In the genomic region with DNA sequence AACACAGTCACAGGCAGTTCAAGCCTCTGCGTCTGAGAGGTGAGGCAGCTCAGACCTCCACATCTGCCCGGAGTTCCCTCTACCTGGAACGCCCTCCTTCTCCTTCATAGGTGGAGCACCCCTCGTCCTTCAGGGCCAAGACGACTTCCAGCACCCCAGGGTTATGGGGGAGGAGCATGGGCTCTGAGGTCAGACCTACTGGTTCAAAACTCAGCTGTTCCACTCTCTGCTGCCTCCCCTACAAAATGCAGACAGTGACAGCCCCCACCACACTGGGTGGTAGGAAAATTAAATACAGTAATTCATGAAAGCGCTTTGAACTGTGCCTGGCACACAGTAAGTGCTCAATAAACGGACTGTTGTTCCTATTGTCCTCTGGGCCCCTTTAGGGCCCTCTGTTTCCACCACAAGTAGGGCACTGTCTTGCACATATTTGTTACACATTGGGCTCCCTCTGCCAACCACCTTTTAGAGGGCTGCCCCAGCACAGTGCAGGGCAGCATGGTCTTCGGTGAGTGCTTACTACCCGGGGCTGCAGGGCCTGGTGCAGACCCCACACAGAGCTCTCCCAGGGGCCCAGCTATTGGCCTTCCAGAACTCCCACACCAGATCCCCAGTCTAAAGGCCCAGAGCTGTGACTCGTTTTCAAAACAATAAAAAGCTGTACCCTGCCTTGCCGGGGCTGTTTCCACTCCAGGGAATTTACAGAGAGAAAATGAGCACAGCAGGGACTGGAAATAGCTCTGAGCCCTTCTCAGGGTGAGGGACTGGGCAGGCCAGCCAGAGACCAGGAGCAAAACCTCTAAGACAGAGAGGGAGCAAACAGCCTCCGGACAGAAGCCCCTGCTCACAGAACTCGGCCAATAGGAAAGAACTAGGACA, we compare ENCODE assay signal across 11 cellular contexts. TPM values are rescaled to one million over a fixed set of nuclear protein-coding genes. Genes with fewer than 3 reads are reported as not detected.
DNase-seq lines count a peak whose midpoint lies in the region; ATAC-seq and TF ChIP-seq lines count a peak whose summit lies in the region.
"Had no signal": no experiment of that assay in that cellular context is flagged by ENCODE, and none has a peak within 500 bp of the region (broad histone marks: within the 10 kb centered on the region; RNA-seq: fewer than 3 reads in every experiment).

No MANE protein-coding gene starts in this region.

- no peak overlapping the region for H2BK15ac ChIP-seq in mesendoderm (replicated peaks; ENCODE audit: low read depth)

- peak overlapping the region; percentile 27 to 99 (median 96) for H3K27ac ChIP-seq in heart right ventricle
- H3K27ac ChIP-seq in brain microvascular endothelial cell: no peak overlapping the region
- H3K27ac ChIP-seq in upper lobe of right lung: peak overlapping the region; percentile 8
- no peak overlapping the region for H3K27ac ChIP-seq in mesendoderm (ENCODE audit: low read depth, low read length)
- H3K27ac ChIP-seq: HL-60 had no signal

- no peaks in the 10 kb centered on the region for H3K9me3 Mint-ChIP-seq in naive B cell
- H3K9me3 Mint-ChIP-seq: stimulated activated naive CD8-positive, alpha-beta T cell treated with anti-CD3 and anti-CD28 coated beads, Interleukin-15, Interleukin-2, amounts not matched to agents 100 ng/mL and 50 ng/mL, for 24 hours had no signal

- H3K4me3 ChIP-seq in heart right ventricle: peak overlapping the region in 7 of 10 donors; percentile 93 to 100 (median 99)
- H3K4me3 ChIP-seq in brain microvascular endothelial cell (ENCODE audit: low read depth, low read length): peak overlapping the region; percentile 15
- H3K4me3 ChIP-seq in upper lobe of right lung: peak overlapping the region; percentile 96
- H3K4me3 ChIP-seq in mesendoderm (ENCODE audit: low read length): no peak overlapping the region

- H3K4me1 ChIP-seq in heart right ventricle (peaks cover 29 to 82% (median 72%) of the 10 kb centered on the region in 9 donors), upper lobe of right lung (peaks cover 52% of the 10 kb centered on the region), mesendoderm (ENCODE audit: control insufficient read depth, low read depth, low read length) (peaks cover 3% of the 10 kb centered on the region)

- peaks cover 43% of the 10 kb centered on the region for H3K79me2 ChIP-seq in mesendoderm (ENCODE audit: control insufficient read depth, insufficient read depth, low read length)

- intact Hi-C loops in heart right ventricle (cut with DNase I) (loop anchor here in 7 of 10 donors (5.0 kb wide), 3 partner anchors 42 to 47 kb away; partner anchors contain the start of gene CSNK1E (in 2 of the 7)), Right ventricle myocardium superior (cut with DNase I) (no loop called here), upper lobe of right lung (cut with DNase I) (no loop called here)

- H3K79me1 ChIP-seq in mesendoderm (ENCODE audit: low read length): peaks cover 28% of the 10 kb centered on the region

- no peak overlapping the region for H3K27ac Mint-ChIP-seq in naive B cell
- H3K27ac Mint-ChIP-seq: stimulated activated naive CD8-positive, alpha-beta T cell treated with anti-CD3 and anti-CD28 coated beads, Interleukin-15, Interleukin-2, amounts not matched to agents 100 ng/mL and 50 ng/mL, for 24 hours had no signal

- H3K27me3 Mint-ChIP-seq in naive B cell: no peaks in the 10 kb centered on the region
- H3K27me3 Mint-ChIP-seq: stimulated activated naive CD8-positive, alpha-beta T cell treated with anti-CD3 and anti-CD28 coated beads, Interleukin-15, Interleukin-2, amounts not matched to agents 100 ng/mL and 50 ng/mL, for 24 hours had no signal

- H3K4me1 Mint-ChIP-seq in naive B cell: peaks cover 31 to 47% (median 46%) of the 10 kb centered on the region in 3 donors

- in situ Hi-C loops in brain microvascular endothelial cell (cut with HindIII; ENCODE audit: low pct_ligation_motif_present, low sequenced_read_pairs): no loop called here

- no peak overlapping the region for H4K5ac ChIP-seq in mesendoderm (ENCODE audit: low read length)

- no peak overlapping the region for H3K9ac ChIP-seq in mesendoderm (ENCODE audit: low read length)

- H2AK5ac ChIP-seq in mesendoderm (ENCODE audit: low read length): no peak overlapping the region

- no peak overlapping the region for H3K23ac ChIP-seq in mesendoderm (ENCODE audit: low read length)

- no peak overlapping the region for H3K4ac ChIP-seq in mesendoderm (ENCODE audit: low read depth, low read length)

- no peak overlapping the region for H2BK5ac ChIP-seq in mesendoderm (ENCODE audit: low read length)

- H2BK120ac ChIP-seq in mesendoderm (ENCODE audit: low read depth, low read length): no peak overlapping the region

- H4K8ac ChIP-seq in mesendoderm (ENCODE audit: low read depth, low read length): no peak overlapping the region

- no peak overlapping the region for H3K56ac ChIP-seq in mesendoderm (ENCODE audit: low read length)

- H3K4me3 Mint-ChIP-seq in naive B cell: peak overlapping the region in 6 of 8 donors; percentile 37 to 91 (median 68)

- H3K36me3 ChIP-seq in heart right ventricle: no peaks in the 10 kb centered on the region
- H3K36me3 ChIP-seq in brain microvascular endothelial cell (replicated peaks): no peaks in the 10 kb centered on the region
- H3K36me3 ChIP-seq in upper lobe of right lung: no peaks in the 10 kb centered on the region
- H3K36me3 ChIP-seq in mesendoderm (ENCODE audit: control insufficient read depth, insufficient read depth, low read length): no peaks in the 10 kb centered on the region

- no peak for DNase-seq in heart right ventricle
- DNase-seq in Right ventricle myocardium superior: no peak
- no peak for DNase-seq in brain microvascular endothelial cell
- DNase-seq in naive B cell: no peak
- DNase-seq in upper lobe of right lung: no peak
- DNase-seq in mesendoderm: no peak
- no peak for DNase-seq in NCI-H1694 (lab: John Stamatoyannopoulos, UW)
- DNase-seq: DMS79 had no signal

- H3K18ac ChIP-seq in mesendoderm (ENCODE audit: low read length): no peak overlapping the region

- peak in 1 of 8 donors; percentile 6 for ATAC-seq in heart right ventricle
- ATAC-seq in Right ventricle myocardium superior (ENCODE audit: poor library complexity): no peak
- no peak for ATAC-seq in naive B cell (ENCODE audit: low read depth in 2 of 2)
- no peak for ATAC-seq in upper lobe of right lung
- no peak for ATAC-seq in GM18498 (IDR thresholded peaks at IDR 0.05; ENCODE audit: unreplicated experiment)

- WGBS in heart right ventricle, 2 donors: 59 to 63% methylated on average over 13 of the region's 13 CpGs
- WGBS in mesendoderm (ENCODE audit: extremely low coverage, insufficient coverage, low lambda C conversion rate): no CpG with 5 or more reads among the region's 13 CpGs

- H3K4me2 ChIP-seq in mesendoderm (ENCODE audit: low read length): no peak overlapping the region

- TF ChIP-seq CTCF in heart right ventricle (IDR thresholded peaks at IDR 0.05): no peak
- TF ChIP-seq CTCF in brain microvascular endothelial cell (IDR thresholded peaks at IDR 0.05; ENCODE audit: low read depth, low read length, missing control alignments): no peak
- no peak for TF ChIP-seq CTCF in upper lobe of right lung (IDR thresholded peaks at IDR 0.05)

- H3K36me3 Mint-ChIP-seq in naive B cell: no peaks in the 10 kb centered on the region

- H3K9me3 ChIP-seq in heart right ventricle (no peaks in the 10 kb centered on the region), upper lobe of right lung (no peaks in the 10 kb centered on the region)

- H3K27me3 ChIP-seq in heart right ventricle (no peaks in the 10 kb centered on the region), brain microvascular endothelial cell (replicated peaks) (no peaks in the 10 kb centered on the region), upper lobe of right lung (no peaks in the 10 kb centered on the region), mesendoderm (ENCODE audit: insufficient read depth, low read length, poor library complexity) (no peaks in the 10 kb centered on the region)

RNA-seq across cellular contexts. Expression of gene TMEM184B, which starts 2.5 kb away (rescaled TPM):
- 10 to 100 TPM; 36.2 to 51.6 (median 46.1) TPM for total RNA-seq in heart right ventricle
- polyA plus RNA-seq in heart right ventricle: 10 to 100 TPM; 20.8 to 29.7 TPM
- total RNA-seq in Right ventricle myocardium superior: 42.2 TPM
- polyA plus RNA-seq in naive B cell (ENCODE audit: low read depth in 6 of 6): 1 to 10 TPM in 5 of 6 donors, not detected in 1; 1.8 to 5.9 (median 4.1) TPM
- total RNA-seq in upper lobe of right lung: 79.2 TPM
- 33.7 TPM for polyA plus RNA-seq in mesendoderm (2013, experiment 1 of 2)
- 35.3 TPM for polyA plus RNA-seq in mesendoderm (2013, experiment 2 of 2)

RNA-seq across cellular contexts. Expression of gene CSNK1E, which starts 46.9 kb away (rescaled TPM):
- total RNA-seq in heart right ventricle (10 to 100 TPM; 64.1 to 88.1 (median 78.6) TPM), Right ventricle myocardium superior (65.7 TPM), upper lobe of right lung (115 TPM)
- polyA plus RNA-seq in heart right ventricle (10 to 100 TPM; 81.6 to 83.4 TPM), naive B cell (ENCODE audit: low read depth in 6 of 6) (10 to 100 TPM in 3 of 6 donors, 1 to 10 TPM in 3; 5.8 to 19.6 (median 10.0) TPM)
- polyA plus RNA-seq in mesendoderm (2013, experiment 1 of 2): 124 TPM
- 125 TPM for polyA plus RNA-seq in mesendoderm (2013, experiment 2 of 2)

Comparison
In these comparisons a context has a peak if more than half of its experiments do, and no peak if none do; other contexts are left out.
1. intact Hi-C loops: an anchor here in heart right ventricle (5.0 kb wide); none called in Right ventricle myocardium superior and upper lobe of right lung.
2. H3K27ac ChIP-seq: peak in heart right ventricle (10 of 10) and upper lobe of right lung (single experiment); none in brain microvascular endothelial cell (single experiment) and mesendoderm (single experiment).